ENCODE assay signal across 17 cellular contexts in genomic region chr18:78579854-78580577, GRCh38.
DNase-seq lines count a peak whose midpoint lies in the region; ATAC-seq and TF ChIP-seq lines count a peak whose summit lies in the region.
"Had no signal": no experiment of that assay in that cellular context is flagged by ENCODE, and none has a peak within 500 bp of the region (broad histone marks: within the 10 kb centered on the region; RNA-seq: fewer than 3 reads in every experiment).

No MANE protein-coding gene starts in this region.

- peak overlapping the region; percentile 66 for H3K4me2 ChIP-seq in BLaER1
- peak overlapping the region; percentile 45 to 88 (median 71) for H3K4me2 ChIP-seq in BLaER1 treated with 17β-estradiol and CSF1 and Interleukin-3, amounts not matched to agents 10 nM and 100 nM

- no peaks in the 10 kb centered on the region for H3K36me3 ChIP-seq in BLaER1
- no peaks in the 10 kb centered on the region for H3K36me3 ChIP-seq in BLaER1 treated with 17β-estradiol and CSF1 and Interleukin-3, amounts not matched to agents 10 nM and 100 nM

- no peak for TF ChIP-seq CTCF in type B pancreatic cell (conservative IDR thresholded peaks at IDR 0.05)

- H3K4me1 ChIP-seq in BLaER1, result peaks cover 46% of the 10 kb centered on the region
- H3K4me1 ChIP-seq in BLaER1 treated with 17β-estradiol and CSF1 and Interleukin-3, amounts not matched to agents 10 nM and 100 nM, result peaks cover 15 to 57% (median 48%) of the 10 kb centered on the region in 10 experiments

- H3K4me3 ChIP-seq in BLaER1, result no peak overlapping the region
- peak overlapping the region in 1 of 10 experiments; percentile 7; a peak in 2 of 20 replicates for H3K4me3 ChIP-seq in BLaER1 treated with 17β-estradiol and CSF1 and Interleukin-3, amounts not matched to agents 10 nM and 100 nM
- H3K4me3 ChIP-seq: GM23248 had no signal

- no peaks in the 10 kb centered on the region for H3K36me3 Mint-ChIP-seq in type B pancreatic cell
- H3K36me3 Mint-ChIP-seq: CD14-positive monocyte; CD8-positive, alpha-beta memory T cell had no signal

- no peak for ATAC-seq in GM19023 (IDR thresholded peaks at IDR 0.05; ENCODE audit: unreplicated experiment)

- peaks cover 19% of the 10 kb centered on the region for H3K9me3 ChIP-seq in BLaER1
- H3K9me3 ChIP-seq in BLaER1 treated with 17β-estradiol and CSF1 and Interleukin-3, amounts not matched to agents 10 nM and 100 nM (replicated peaks in 1 of 11), result peaks cover 29 to 82% (median 55%) of the 10 kb centered on the region in 11 experiments

- H3K27ac Mint-ChIP-seq in type B pancreatic cell, result no peak overlapping the region
- H3K27ac Mint-ChIP-seq: CD14-positive monocyte; CD4-positive, alpha-beta T cell; CD8-positive, alpha-beta memory T cell had no signal

- DNase-seq in left kidney (ENCODE audit: low read depth, low spot score) (peak; percentile 67), type B pancreatic cell (ENCODE audit: extremely low spot score, unreplicated experiment) (peak; percentile 25), NCI-H2107 treated with DMSO at 0.1 percent for 48 hours (lab: John Stamatoyannopoulos, UW; ENCODE audit: unreplicated experiment) (no peak), NCI-H1417 (lab: John Stamatoyannopoulos, UW) (no peak)
- no peak for DNase-seq in activated T-cell treated with anti-CD3 and anti-CD28 coated beads, Interleukin-2, amount 50 U/mL, for 48 hours
- DNase-seq: CD4-positive, alpha-beta T cell; CD8-positive, alpha-beta memory T cell; DMS 273 treated with DMSO at 0.1 percent for 48 hours; DMS79 treated with DMSO at 0.1 percent for 48 hours; GF-D8; GM23248; H7; HCEC 1CT had no signal

- peak overlapping the region; percentile 7; the same call in 1 of the 2 replicates for H3K27ac ChIP-seq in BLaER1
- peak overlapping the region in 8 of 11 experiments; percentile 28 to 84 (median 61); a peak in 15 of 22 replicates for H3K27ac ChIP-seq in BLaER1 treated with 17β-estradiol and CSF1 and Interleukin-3, amounts not matched to agents 10 nM and 100 nM
- H3K27ac ChIP-seq: GM23248 had no signal

- peaks cover 6% of the 10 kb centered on the region for H3K9me3 Mint-ChIP-seq in type B pancreatic cell

- no peak overlapping the region for H3K4me3 Mint-ChIP-seq in type B pancreatic cell
- H3K4me3 Mint-ChIP-seq: CD14-positive monocyte; CD4-positive, alpha-beta T cell; CD8-positive, alpha-beta memory T cell had no signal

- H3K27me3 ChIP-seq in BLaER1, result no peaks in the 10 kb centered on the region
- H3K27me3 ChIP-seq in BLaER1 treated with 17β-estradiol and CSF1 and Interleukin-3, amounts not matched to agents 10 nM and 100 nM, result no peaks in the 10 kb centered on the region

- no peaks in the 10 kb centered on the region for H4K20me1 ChIP-seq in BLaER1
- H4K20me1 ChIP-seq in BLaER1 treated with 17β-estradiol and CSF1 and Interleukin-3, amounts not matched to agents 10 nM and 100 nM, result no peaks in the 10 kb centered on the region

- no peaks in the 10 kb centered on the region for H3K4me1 Mint-ChIP-seq in type B pancreatic cell (ENCODE audit: unreplicated experiment)
- H3K4me1 Mint-ChIP-seq: CD14-positive monocyte; CD8-positive, alpha-beta memory T cell had no signal

- no peak overlapping the region for H3K9ac ChIP-seq in BLaER1
- H3K9ac ChIP-seq in BLaER1 treated with 17β-estradiol and CSF1 and Interleukin-3, amounts not matched to agents 10 nM and 100 nM, result peak overlapping the region in 5 of 11 experiments; percentile 8 to 69 (median 57); a peak in 7 of 22 replicates
- H3K9ac ChIP-seq: GM23248 had no signal

- H3K27me3 Mint-ChIP-seq in type B pancreatic cell, result peaks cover 3% of the 10 kb centered on the region
- H3K27me3 Mint-ChIP-seq: CD4-positive, alpha-beta T cell; CD8-positive, alpha-beta memory T cell had no signal

Comparison
In these comparisons a context has a peak if more than half of its experiments do, and no peak if none do; other contexts are left out.
1. DNase-seq: peak in left kidney (single experiment) and type B pancreatic cell (single experiment); none in NCI-H2107 treated with DMSO at 0.1 percent for 48 hours (single experiment), NCI-H1417 (0 of 3) and activated T-cell treated with anti-CD3 and anti-CD28 coated beads, Interleukin-2, amount 50 U/mL, for 48 hours (0 of 2).